ENCODE assay signal across 8 cellular contexts in the genomic region with DNA sequence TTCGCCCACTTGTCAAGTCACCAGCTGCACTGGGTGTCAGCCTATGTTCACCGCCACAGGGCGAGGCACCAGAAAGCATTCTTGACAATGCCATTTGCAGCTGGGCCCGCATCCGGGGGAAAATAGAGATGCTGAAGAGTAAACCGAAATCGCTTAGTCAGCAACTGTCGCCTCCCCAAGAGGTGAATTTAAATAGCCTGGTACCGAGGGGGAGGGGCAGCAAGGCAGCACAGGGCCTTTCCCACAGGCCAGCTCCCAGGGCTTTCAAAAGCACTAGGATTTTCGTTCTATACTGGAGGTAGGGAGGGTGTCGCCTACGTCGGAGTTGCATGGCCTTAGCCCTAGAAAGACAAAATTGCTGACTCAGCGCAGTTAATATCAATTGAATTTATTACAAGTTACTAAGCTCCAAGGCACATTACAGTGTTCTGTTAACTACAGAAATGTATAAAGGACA. TPM values are rescaled to one million over a fixed set of nuclear protein-coding genes. Genes with fewer than 3 reads are reported as not detected.
DNase-seq lines count a peak whose midpoint lies in the region; ATAC-seq and TF ChIP-seq lines count a peak whose summit lies in the region.

No MANE protein-coding gene starts in this region.

- H3K27me3 ChIP-seq in heart right ventricle: no peaks in the 10 kb centered on the region

- no peak for TF ChIP-seq CTCF in heart right ventricle (IDR thresholded peaks at IDR 0.05)

- H3K4me3 ChIP-seq in heart right ventricle: peak overlapping the region in 9 of 10 donors; percentile 1 to 98 (median 83)

- in situ Hi-C loops in Caki2 (cut with HindIII; ENCODE audit: low pct_unique_long_range_greater_than_20kb, low sequenced_read_pairs): no loop called here

- intact Hi-C loops in heart right ventricle (cut with DNase I): loop anchor here in 4 of 10 donors (5.0 to 10.0 kb wide), 5 partner anchors 33 to 109 kb away; no protein-coding TSS in a partner anchor

- no peaks in the 10 kb centered on the region for H3K9me3 ChIP-seq in heart right ventricle

- ATAC-seq in heart right ventricle: no peak
- ATAC-seq in GM21528 (IDR thresholded peaks at IDR 0.05; ENCODE audit: low FRiP score, unreplicated experiment): no peak
- ATAC-seq in GM21529 (IDR thresholded peaks at IDR 0.05; ENCODE audit: unreplicated experiment): no peak
- ATAC-seq in HG02970 (IDR thresholded peaks at IDR 0.05; ENCODE audit: low FRiP score, unreplicated experiment): no peak

- H3K36me3 ChIP-seq in heart right ventricle: peaks cover 0 to 29% (median 0%) of the 10 kb centered on the region in 9 donors

- DNase-seq in Caki2 (ENCODE audit: low read depth) (peak; percentile 73), NCI-H345 treated with DMSO at 0.1 percent for 48 hours (lab: John Stamatoyannopoulos, UW; ENCODE audit: unreplicated experiment) (peak; percentile 75), heart right ventricle (no peak), retina (peak; percentile 78)
- peak; percentile 53 for DNase-seq in activated T-helper 9 cell treated with anti-CD3 and anti-CD28 coated beads, Interleukin-2, amount 50 U/mL, for 16 hours (ENCODE audit: low read depth)

- peak overlapping the region in 9 of 10 donors; percentile 8 to 100 (median 100) for H3K27ac ChIP-seq in heart right ventricle

- 26 to 28% methylated on average over 14 of the region's 14 CpGs for WGBS in heart right ventricle, 2 donors

- peaks cover 18 to 56% (median 44%) of the 10 kb centered on the region in 9 donors for H3K4me1 ChIP-seq in heart right ventricle

RNA-seq across cellular contexts. Expression of gene IRF2BPL, which starts 4.3 kb away (rescaled TPM):
- total RNA-seq in Caki2 (2014; rRNA removed; shearing (Covaris generic); ENCODE audit: low replicate concordance): 45.8 and 55.8 TPM in 2 replicates
- total RNA-seq in heart right ventricle: 10 to 100 TPM; 25.1 to 66.6 (median 36.4) TPM
- 10 to 100 TPM in 1 of 2 donors, 1 to 10 TPM in 1; 6.6 to 15.4 TPM for polyA plus RNA-seq in heart right ventricle

Comparison
In these comparisons a context has a peak if more than half of its experiments do, and no peak if none do; other contexts are left out.
1. DNase-seq: peak in Caki2 (single experiment), NCI-H345 treated with DMSO at 0.1 percent for 48 hours (single experiment), activated T-helper 9 cell treated with anti-CD3 and anti-CD28 coated beads, Interleukin-2, amount 50 U/mL, for 16 hours (single experiment) and retina (single experiment); none in heart right ventricle (0 of 2).